25 cellular contexts compared by ENCODE assay signal in the genomic region with DNA sequence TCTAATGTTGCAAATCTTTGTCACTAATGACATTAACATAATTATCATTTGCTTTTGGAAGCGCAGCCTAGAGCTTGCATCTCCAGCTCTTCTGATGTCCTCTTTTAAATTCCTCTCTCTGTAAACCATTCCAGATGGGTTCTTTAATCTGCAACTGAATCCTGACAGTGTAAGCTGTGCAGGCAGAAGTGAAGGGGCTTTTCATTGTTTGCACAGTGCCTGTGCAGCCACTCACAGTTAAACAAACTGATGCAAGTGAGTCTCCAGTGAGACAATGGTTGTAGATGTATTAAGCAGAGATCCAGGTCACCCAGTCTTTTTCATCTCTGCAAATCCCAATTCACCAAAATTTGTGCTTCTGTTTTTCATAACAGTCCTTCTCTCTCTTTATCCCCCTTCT. TPM values are rescaled to one million over a fixed set of nuclear protein-coding genes. Genes with fewer than 3 reads are reported as not detected.
"Had no signal": no experiment of that assay in that cellular context is flagged by ENCODE, and none has a peak within 500 bp of the region (broad histone marks: within the 10 kb centered on the region; RNA-seq: fewer than 3 reads in every experiment).

No MANE protein-coding gene starts in this region.

- H3K4me1 ChIP-seq: esophagus squamous epithelium, left ventricle myocardium inferior, lower lobe of right lung, stomach, transverse colon had no signal

- DNase-seq: effector memory CD8-positive, alpha-beta T cell; esophagus squamous epithelium; foreskin fibroblast; immature natural killer cell; left cardiac atrium; left ventricle myocardium inferior; lower lobe of right lung; natural killer cell; nucleus accumbens; ovary; right cardiac atrium; small intestine; stimulated activated CD4-positive, alpha-beta T cell treated with anti-CD3 and anti-CD28 coated beads, Interleukin-12 subunit alpha, Interleukin-12 subunit beta, amount 100 ng/mL, for 4 hours; stimulated activated naive CD4-positive, alpha-beta T cell; stomach; substantia nigra; transverse colon had no signal

- H3K9me3 ChIP-seq: esophagus squamous epithelium, left ventricle myocardium inferior, lower lobe of right lung, ovary, stomach, thoracic aorta, transverse colon had no signal

- ATAC-seq: effector memory CD8-positive, alpha-beta T cell; left cardiac atrium; lower lobe of right lung; natural killer cell; right cardiac atrium had no signal

- H3K4me3 ChIP-seq: esophagus squamous epithelium, left ventricle myocardium inferior, lower lobe of right lung, ovary, stomach, thoracic aorta, transverse colon had no signal

- H3K36me3 ChIP-seq: esophagus squamous epithelium, left ventricle myocardium inferior, lower lobe of right lung, ovary, stomach, thoracic aorta, transverse colon had no signal

- H3K27me3 ChIP-seq: esophagus squamous epithelium, ovary, transverse colon had no signal

- H3K27ac ChIP-seq: epithelial cell of prostate, esophagus squamous epithelium, left ventricle myocardium inferior, lower lobe of right lung, ovary, stomach, thoracic aorta, transverse colon had no signal

RNA-seq across cellular contexts. Expression of gene FCRL5, which starts 22.5 kb away (rescaled TPM):
- total RNA-seq: left ventricle myocardium inferior, mesothelial cell of epicardium, myocyte, neural crest cell, progenitor cell of endocrine pancreas had no signal

RNA-seq across cellular contexts. Expression of gene FCRL4, which starts 23.0 kb away (rescaled TPM):
- total RNA-seq: esophagus squamous epithelium, left cardiac atrium, left ventricle myocardium inferior, lower lobe of right lung, mucosa of gallbladder, myocyte, natural killer cell, neural crest cell, ovary, progenitor cell of endocrine pancreas, right cardiac atrium, stomach, thoracic aorta, transverse colon, ureter had no signal
